ENCODE assay signal across 29 cellular contexts in genomic region chr1:167863921-167864279, GRCh38. TPM values are rescaled to one million over a fixed set of nuclear protein-coding genes. Genes with fewer than 3 reads are reported as not detected.
"Had no signal": no experiment of that assay in that cellular context is flagged by ENCODE, and none has a peak within 500 bp of the region (broad histone marks: within the 10 kb centered on the region; RNA-seq: fewer than 3 reads in every experiment).

No MANE protein-coding gene starts in this region.

- H3K9me3 ChIP-seq: esophagus muscularis mucosa, spleen, stomach, thoracic aorta, transverse colon had no signal

- H3K27me3 ChIP-seq: dorsolateral prefrontal cortex, esophagus muscularis mucosa, foreskin keratinocyte, spleen, stomach, transverse colon had no signal

- H3K79me2 ChIP-seq: parathyroid adenoma had no signal

- H3K9ac ChIP-seq: parathyroid adenoma had no signal

- ATAC-seq: foreskin keratinocyte; left colon; left ventricle myocardium superior; naive thymus-derived CD4-positive, alpha-beta T cell; sciatic nerve; stimulated activated naive B cell treated with anti-CD40 and anti-IgM and Interleukin-4, amounts not matched to agents 10 μg/mL and 1 μg/mL and 100 μg/mL, for 72 hours had no signal

- H3K4me1 ChIP-seq: esophagus muscularis mucosa, foreskin keratinocyte, parathyroid adenoma, spleen, stomach, transverse colon had no signal

- H3K27ac ChIP-seq: dorsolateral prefrontal cortex, epithelial cell of prostate, esophagus muscularis mucosa, foreskin keratinocyte, parathyroid adenoma, spleen, stomach, thoracic aorta, transverse colon had no signal

- H3K36me3 ChIP-seq: esophagus muscularis mucosa, spleen, stomach, thoracic aorta, transverse colon had no signal

- H2AFZ ChIP-seq: parathyroid adenoma had no signal

- DNase-seq: cortex of kidney; dorsolateral prefrontal cortex; effector CD8-positive, alpha-beta T cell; foreskin keratinocyte; head of caudate nucleus; hippocampal formation; left colon; left ventricle myocardium superior; mesenchymal stem cell; naive thymus-derived CD4-positive, alpha-beta T cell; nephron progenitor cell; spleen; stimulated activated CD4-positive, alpha-beta T cell treated with anti-CD3 and anti-CD28 coated beads, Interleukin-15, amount 100 ng/mL, for 24 hours; stimulated activated CD4-positive, alpha-beta T cell treated with anti-CD3 and anti-CD28 coated beads, Interleukin-1b, Interleukin-23, amount 100 ng/mL, for 48 hours; stimulated activated CD4-positive, alpha-beta T cell treated with anti-CD3 and anti-CD28 coated beads, Interleukin-4, amount 100 ng/mL, for 24 hours; stimulated activated naive B cell treated with anti-CD40 and anti-IgM and Interleukin-4, amounts not matched to agents 10 μg/mL and 1 μg/mL and 100 μg/mL, for 72 hours; stomach; substantia nigra; transverse colon had no signal

- H3K4me3 ChIP-seq: dorsolateral prefrontal cortex, esophagus muscularis mucosa, lung, spleen, stomach, thoracic aorta, transverse colon had no signal

- FAIRE-seq: endometrium had no signal

RNA-seq across cellular contexts. Expression of gene ADCY10, which starts 50.0 kb away (rescaled TPM):
- total RNA-seq: kidney epithelial cell, mononuclear cell, pulmonary artery endothelial cell, stomach had no signal
